ENCODE assay signal across 16 cellular contexts in genomic region chr14:103022669-103023044, GRCh38. TPM values are rescaled to one million over a fixed set of nuclear protein-coding genes. Genes with fewer than 3 reads are reported as not detected.
DNase-seq lines count a peak whose midpoint lies in the region; ATAC-seq and TF ChIP-seq lines count a peak whose summit lies in the region.
"Had no signal": no experiment of that assay in that cellular context is flagged by ENCODE, and none has a peak within 500 bp of the region (broad histone marks: within the 10 kb centered on the region; RNA-seq: fewer than 3 reads in every experiment).

No MANE protein-coding gene starts in this region.

- DNase-seq in GM23338 (ENCODE audit: low spot score) (no peak), Panc1 (ENCODE audit: low read depth, low spot score) (no peak), dorsolateral prefrontal cortex (no peak), osteocyte (ENCODE audit: extremely low spot score, unreplicated experiment) (no peak), NCI-H82 (lab: John Stamatoyannopoulos, UW) (no peak), OCI-M1 (lab: John Stamatoyannopoulos, UW) (no peak), ascending aorta (ENCODE audit: low spot score in 2 of 2) (no peak)
- DNase-seq: activated B cell treated with CpG ODN at 0.5 μM for 24 hours; activated naive CD4-positive, alpha-beta T cell treated with Interleukin-2 at 50 U/mL for 16 hours; CD4-positive, CD25-positive, alpha-beta regulatory T cell; cerebellar nuclear complex; erythroblast; left colon; stimulated activated CD8-positive, alpha-beta memory T cell treated with anti-CD3 and anti-CD28 coated beads, Interleukin-4, amount 100 ng/mL, for 48 hours had no signal

- H3K4me3 Mint-ChIP-seq in GM23338 (no peak overlapping the region), osteocyte (ENCODE audit: unreplicated experiment) (peak overlapping the region; percentile 49)
- H3K4me3 Mint-ChIP-seq: activated B cell treated with CpG ODN at 0.5 μM for 24 hours; CD4-positive, CD25-positive, alpha-beta regulatory T cell had no signal

- H3K27ac ChIP-seq in GM23338 (ENCODE audit: low read depth), result no peak overlapping the region
- peak overlapping the region; percentile 77 for H3K27ac ChIP-seq in Panc1 (ENCODE audit: low read length)
- H3K27ac ChIP-seq in dorsolateral prefrontal cortex, result peak overlapping the region in 58 of 59 donors; percentile 19 to 94 (median 84)
- peak overlapping the region in 1 of 2 donors; percentile 35 for H3K27ac ChIP-seq in ascending aorta
- H3K27ac ChIP-seq: tibial nerve had no signal

- H3F3A ChIP-seq in GM23338 (replicated peaks; ENCODE audit: low read depth), result no peaks in the 10 kb centered on the region

- in situ Hi-C loops in Panc1 (cut with HindIII; ENCODE audit: low pct_unique_long_range_greater_than_20kb, low sequenced_read_pairs), result no loop called here

- peak; percentile 19; the same call in 1 of the 3 replicates for ATAC-seq in GM23338
- peak; percentile 50 for ATAC-seq in Panc1
- no peak for ATAC-seq in GM19035 (IDR thresholded peaks at IDR 0.05; ENCODE audit: unreplicated experiment)
- ATAC-seq: left colon had no signal

- peaks cover 23% of the 10 kb centered on the region for H3K4me1 ChIP-seq in GM23338 (ENCODE audit: insufficient read depth)
- peaks cover 33% of the 10 kb centered on the region for H3K4me1 ChIP-seq in Panc1 (ENCODE audit: control insufficient read depth, insufficient read depth, low read length)
- peaks cover 0 to 22% of the 10 kb centered on the region in 2 donors for H3K4me1 ChIP-seq in ascending aorta

- H3K4me1 Mint-ChIP-seq in GM23338, result peaks cover 39% of the 10 kb centered on the region
- H3K4me1 Mint-ChIP-seq in osteocyte (ENCODE audit: unreplicated experiment), result peaks cover 57% of the 10 kb centered on the region

- no TSS peak for BruUV-seq in Panc1 (replicated peaks; lab: Mats Ljungman, UMichigan)

- H3K4me2 ChIP-seq in GM23338, result no peak overlapping the region

- POLR2A ChIA-PET in Panc1 (lab: Charles Lee), result interaction anchor here (0.6 kb wide), 1 partner anchor 25 kb away, joined by 3 read pairs; no protein-coding TSS in a partner anchor

- H3K27me3 ChIP-seq in GM23338 (ENCODE audit: insufficient read depth), result no peaks in the 10 kb centered on the region
- H3K27me3 ChIP-seq in Panc1 (ENCODE audit: control insufficient read depth, insufficient read depth, low read length), result no peaks in the 10 kb centered on the region
- H3K27me3 ChIP-seq in dorsolateral prefrontal cortex, result no peaks in the 10 kb centered on the region
- H3K27me3 ChIP-seq in ascending aorta, result no peaks in the 10 kb centered on the region
- H3K27me3 ChIP-seq: tibial nerve had no signal

- H3K9me3 Mint-ChIP-seq in GM23338, result peaks cover 6% of the 10 kb centered on the region; the same call in 1 of the 3 replicates
- no peaks in the 10 kb centered on the region for H3K9me3 Mint-ChIP-seq in osteocyte (ENCODE audit: unreplicated experiment)
- H3K9me3 Mint-ChIP-seq: activated B cell treated with CpG ODN at 0.5 μM for 24 hours had no signal

- TF ChIP-seq CTCF in GM23338 (conservative IDR thresholded peaks at IDR 0.05; ENCODE audit: low read depth in 2 of 2) (no peak), Panc1 (IDR thresholded peaks at IDR 0.05) (no peak), dorsolateral prefrontal cortex (IDR thresholded peaks at IDR 0.05 in 54 of 56, conservative IDR thresholded peaks at IDR 0.05 in 2 of 56; ENCODE audit: low read depth in 1 of 56, partially characterized antibody in 56 of 56) (peak in 17 of 56 donors; percentile 9 to 38 (median 20)), osteocyte (IDR thresholded peaks at IDR 0.05) (peak; percentile 33), ascending aorta (IDR thresholded peaks at IDR 0.05) (no peak)

- H3K9me2 ChIP-seq in GM23338 (ENCODE audit: insufficient read depth), result no peaks in the 10 kb centered on the region

- CTCF ChIA-PET in Panc1 (lab: Charles Lee), result no interaction called here

- no peak overlapping the region for H2AFZ ChIP-seq in GM23338

- no peaks in the 10 kb centered on the region for H3K36me3 ChIP-seq in GM23338 (ENCODE audit: insufficient read depth)
- H3K36me3 ChIP-seq in Panc1 (ENCODE audit: control insufficient read depth, insufficient read depth, low read length), result no peaks in the 10 kb centered on the region
- peaks cover 3 to 6% of the 10 kb centered on the region in 2 donors for H3K36me3 ChIP-seq in ascending aorta

- H3K4me3 ChIP-seq in GM23338 (no peak overlapping the region), Panc1 (ENCODE audit: low read depth in 2 of 2, low read length in 2 of 2) (peak overlapping the region in 1 of 2 experiments; percentile 20; a peak in 1 of 4 replicates), dorsolateral prefrontal cortex (peak overlapping the region in 25 of 59 donors; percentile 1 to 48 (median 23)), ascending aorta (no peak overlapping the region)
- H3K4me3 ChIP-seq: tibial nerve had no signal

- H3K27ac Mint-ChIP-seq in GM23338 (no peak overlapping the region), osteocyte (ENCODE audit: unreplicated experiment) (peak overlapping the region; percentile 94)
- H3K27ac Mint-ChIP-seq: activated B cell treated with CpG ODN at 0.5 μM for 24 hours; CD4-positive, CD25-positive, alpha-beta regulatory T cell had no signal

- intact Hi-C loops in Panc1 (cut with micrococcal nuclease; ENCODE audit: unreplicated experiment) (no loop called here), dorsolateral prefrontal cortex (cut with DNase I) (loop anchor here in 1 of 2 donors (5.0 kb wide), 1 partner anchor 35 kb away; the partner anchor contains the start of gene CDC42BPB), ascending aorta (cut with DNase I) (no loop called here)

- peaks cover 96% of the 10 kb centered on the region for H3K79me2 ChIP-seq in GM23338 (replicated peaks; ENCODE audit: insufficient read depth)

- peaks cover 68% of the 10 kb centered on the region for H4K20me1 ChIP-seq in GM23338 (replicated peaks; ENCODE audit: insufficient read depth)

- H3K27me3 Mint-ChIP-seq in GM23338 (ENCODE audit: insufficient read depth, low read depth, poor library complexity) (peaks cover 20% of the 10 kb centered on the region), osteocyte (ENCODE audit: unreplicated experiment) (no peaks in the 10 kb centered on the region)
- H3K27me3 Mint-ChIP-seq: activated B cell treated with CpG ODN at 0.5 μM for 24 hours had no signal

- H3K36me3 Mint-ChIP-seq in GM23338 (ENCODE audit: low read depth) (peaks cover 17% of the 10 kb centered on the region), osteocyte (ENCODE audit: unreplicated experiment) (peaks cover 3% of the 10 kb centered on the region)

- no peaks in the 10 kb centered on the region for H3K9me3 ChIP-seq in Panc1 (ENCODE audit: control insufficient read depth, insufficient read depth, low read depth, low read length)
- H3K9me3 ChIP-seq in ascending aorta, result no peaks in the 10 kb centered on the region

TF ChIP-seq in GM23338, 12 proteins besides CTCF, POLR2A, EP300 and RAD21 (continues in another document):
- TF ChIP-seq REST (IDR thresholded peaks at IDR 0.05; ENCODE audit: unreplicated experiment) (no peak), ZNF331 (CRISPR knock-in tag; IDR thresholded peaks at IDR 0.05; ENCODE audit: low read depth) (no peak), EZH2 (IDR thresholded peaks at IDR 0.05; ENCODE audit: low read depth, unreplicated experiment) (no peak), STAT1 (IDR thresholded peaks at IDR 0.05; ENCODE audit: unreplicated experiment) (no peak)

RNA-seq across cellular contexts. Expression of gene CDC42BPB, which starts 34.7 kb away (rescaled TPM):
- 97.4 and 127 TPM in 2 replicates for total RNA-seq in GM23338 (2014; rRNA removed; shearing (Covaris generic))
- polyA plus RNA-seq in GM23338 (2016; fragmentation: Nextera tagmentation; extraction: Ambion mirVana), result 12.3 and 13.5 TPM in 2 replicates
- total RNA-seq in Panc1 (2021; ENCODE audit: unreplicated experiment), result 84.4 TPM
- 80.5 TPM for polyA plus RNA-seq in Panc1 (2012; ENCODE audit: insufficient read length)
- total RNA-seq in dorsolateral prefrontal cortex, result 100 to 1,000 TPM; 112 to 178 (median 140) TPM
- 99.0 and 102 TPM in 2 replicates for total RNA-seq in osteocyte
- total RNA-seq in ascending aorta, result 96.5 TPM
